Comparison of ENCODE assay signal across 8 cellular contexts in genomic region chr9:101738566-101739183, GRCh38. TPM values are rescaled to one million over a fixed set of nuclear protein-coding genes. Genes with fewer than 3 reads are reported as not detected.
DNase-seq lines count a peak whose midpoint lies in the region; ATAC-seq, FAIRE-seq and TF ChIP-seq lines count a peak whose summit lies in the region.

GRIN3A (minus strand) TSS chr9:101738647; CDS start chr9:101737979, 668 bp downstream.

- H3K4me3 ChIP-seq in coronary artery, result peak within 1 kb of the TSS; percentile 61
- H3K4me3 ChIP-seq in mucosa of descending colon, result no peak within 1 kb of the TSS

- no peak for FAIRE-seq in D721Med (lab: Jason Lieb, UNC)

- TF ChIP-seq CTCF in D721Med (IDR thresholded peaks at IDR 0.05; ENCODE audit: insufficient read depth, missing control alignments), result peak; percentile 19
- no peak for TF ChIP-seq CTCF in coronary artery (IDR thresholded peaks at IDR 0.05)
- TF ChIP-seq CTCF in mucosa of descending colon (IDR thresholded peaks at IDR 0.05), result no peak

- no peaks in the 10 kb centered on the region for H3K9me3 ChIP-seq in mucosa of descending colon

- DNase-seq in D721Med (ENCODE audit: insufficient read length, low spot score) (peak; percentile 32), NCI-H1694 treated with DMSO at 0.1 percent for 48 hours (lab: John Stamatoyannopoulos, UW) (peak; percentile 55), coronary artery (ENCODE audit: low spot score) (no peak), mucosa of descending colon (peak; percentile 32 to 56 (median 55)), kidney glomerular epithelial cell (lab: John Stamatoyannopoulos, UW) (no peak), NCI-H226 (no peak)

- no peaks in the 10 kb centered on the region for H3K36me3 ChIP-seq in mucosa of descending colon (ENCODE audit: low read depth)

- peak; percentile 84 for ATAC-seq in mucosa of descending colon
- ATAC-seq in GM19023 (IDR thresholded peaks at IDR 0.05; ENCODE audit: unreplicated experiment), result no peak
- no peak for ATAC-seq in GM21576 (IDR thresholded peaks at IDR 0.05; ENCODE audit: unreplicated experiment)

- no peak within 1 kb of the TSS for H3K27ac ChIP-seq in coronary artery

- H3K4me1 ChIP-seq in mucosa of descending colon (ENCODE audit: low read depth), result peaks cover 9% of the 10 kb centered on the region

- intact Hi-C loops in mucosa of descending colon (cut with DNase I, micrococcal nuclease), result no loop called here

RNA-seq across cellular contexts. Expression of gene GRIN3A, which starts in this region (rescaled TPM):
- total RNA-seq in mucosa of descending colon, result 1 to 10 TPM in 2 of 3 donors, under 1 TPM in 1; 0.98 to 1.2 (median 1.0) TPM

Comparison
In these comparisons a context has a peak if more than half of its experiments do, and no peak if none do; other contexts are left out.
1. DNase-seq: peak in D721Med (single experiment), NCI-H1694 treated with DMSO at 0.1 percent for 48 hours (single experiment) and mucosa of descending colon (3 of 3); none in coronary artery (single experiment), kidney glomerular epithelial cell (single experiment) and NCI-H226 (single experiment).